ENCODE assay signal across 1 cellular context in the genomic region with DNA sequence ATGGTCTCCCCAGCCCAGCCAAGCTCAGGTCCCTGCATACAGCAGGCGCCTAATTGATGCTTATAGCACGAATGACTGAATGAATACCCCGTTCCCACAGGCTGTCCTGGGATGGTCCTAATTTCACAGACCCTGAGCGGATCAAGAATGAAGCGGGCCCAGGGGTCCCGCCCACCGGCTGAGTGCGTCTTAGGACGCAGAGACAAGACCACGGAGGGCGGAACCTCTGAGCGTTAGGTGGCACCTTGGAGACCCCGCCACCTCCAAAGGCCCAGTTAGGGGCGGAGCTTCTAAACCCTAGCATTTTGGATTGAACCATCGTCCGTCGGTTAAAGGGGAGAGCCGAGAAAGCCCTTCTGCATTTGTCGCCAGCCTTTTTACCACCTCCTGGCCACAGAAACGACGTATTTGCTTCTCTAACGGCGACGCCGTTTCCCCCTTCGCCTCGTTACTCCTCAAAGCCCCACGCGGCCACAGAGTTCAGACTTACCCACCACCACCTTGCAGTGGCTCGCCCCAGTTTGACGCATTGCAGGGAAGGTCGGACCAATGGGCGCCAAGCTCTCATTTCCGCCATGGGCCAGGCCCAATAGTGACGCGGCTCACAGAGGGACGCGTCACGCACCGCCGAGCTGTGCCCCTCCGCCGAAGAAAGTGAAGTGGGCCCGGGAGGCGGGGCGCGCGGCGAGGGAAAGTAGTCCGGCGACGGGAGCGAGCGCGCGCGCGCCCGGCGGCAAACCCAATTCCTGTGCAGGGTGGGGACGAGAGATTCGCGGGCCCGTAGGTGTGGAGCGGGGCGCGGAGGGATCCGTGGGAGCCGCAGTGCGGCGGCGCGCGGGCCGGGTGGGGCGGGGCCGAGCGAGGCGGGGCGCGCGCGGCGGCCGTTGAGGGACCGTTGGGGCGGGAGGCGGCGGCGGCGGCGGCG.
TF ChIP-seq lines count a peak whose summit lies in the region.

No MANE protein-coding gene starts in this region.

TF ChIP-seq in K562, 482 proteins besides CTCF, POLR2A, EP300 and RAD21 (continued from another document and continues in another):
- TF ChIP-seq C11orf30 (IDR thresholded peaks at IDR 0.05; ENCODE audit: low read depth) (no peak), ZNF23 (CRISPR knock-in tag; IDR thresholded peaks at IDR 0.05) (no peak), KAT8 (IDR thresholded peaks at IDR 0.05; ENCODE audit: low read depth) (no peak), FIP1L1 (IDR thresholded peaks at IDR 0.05; ENCODE audit: low read depth, low read length, poor library complexity, severe bottlenecking) (peak; percentile 92), XRCC3 (IDR thresholded peaks at IDR 0.05) (no peak), HCFC1 (IDR thresholded peaks at IDR 0.05; ENCODE audit: low read depth, low read length) (peak; percentile 29), GATAD2A (IDR thresholded peaks at IDR 0.05) (peak; percentile 84; the same call in 1 of the 2 replicates), SPI1 (IDR thresholded peaks at IDR 0.05; ENCODE audit: borderline replicate concordance, low read depth, low read length) (no peak), BHLHE40 (IDR thresholded peaks at IDR 0.05; ENCODE audit: low read length) (peak; percentile 93), POU5F1 (IDR thresholded peaks at IDR 0.05; ENCODE audit: borderline replicate concordance, low read depth, low read length, partially characterized antibody) (peak; percentile 27), BRF1 (IDR thresholded peaks at IDR 0.05; ENCODE audit: borderline replicate concordance, extremely low read depth, insufficient read length) (no peak), MEIS2 (IDR thresholded peaks at IDR 0.05; ENCODE audit: partially characterized antibody) (no peak), CCAR2 (IDR thresholded peaks at IDR 0.05; ENCODE audit: low read depth, low read length) (no peak), NFATC3 (IDR thresholded peaks at IDR 0.05) (no peak), BCOR (IDR thresholded peaks at IDR 0.05) (peak; percentile 98), HSF4 (CRISPR knock-in tag; IDR thresholded peaks at IDR 0.05; ENCODE audit: borderline replicate concordance) (no peak), TCFL5 (CRISPR knock-in tag; conservative IDR thresholded peaks at IDR 0.05) (no peak), MIER1 (IDR thresholded peaks at IDR 0.05; ENCODE audit: low read depth) (peak; percentile 82; the same call in 1 of the 2 replicates), NR2C2 (CRISPR knock-in tag; IDR thresholded peaks at IDR 0.05) (no peak), NR2C2 (tag; IDR thresholded peaks at IDR 0.05) (peak; percentile 84), ZNF407 (IDR thresholded peaks at IDR 0.05; ENCODE audit: low read depth) (no peak), SMARCA5 (IDR thresholded peaks at IDR 0.05) (peak; percentile 83; the same call in 1 of the 2 replicates)
- TF ChIP-seq, protein P1, sequence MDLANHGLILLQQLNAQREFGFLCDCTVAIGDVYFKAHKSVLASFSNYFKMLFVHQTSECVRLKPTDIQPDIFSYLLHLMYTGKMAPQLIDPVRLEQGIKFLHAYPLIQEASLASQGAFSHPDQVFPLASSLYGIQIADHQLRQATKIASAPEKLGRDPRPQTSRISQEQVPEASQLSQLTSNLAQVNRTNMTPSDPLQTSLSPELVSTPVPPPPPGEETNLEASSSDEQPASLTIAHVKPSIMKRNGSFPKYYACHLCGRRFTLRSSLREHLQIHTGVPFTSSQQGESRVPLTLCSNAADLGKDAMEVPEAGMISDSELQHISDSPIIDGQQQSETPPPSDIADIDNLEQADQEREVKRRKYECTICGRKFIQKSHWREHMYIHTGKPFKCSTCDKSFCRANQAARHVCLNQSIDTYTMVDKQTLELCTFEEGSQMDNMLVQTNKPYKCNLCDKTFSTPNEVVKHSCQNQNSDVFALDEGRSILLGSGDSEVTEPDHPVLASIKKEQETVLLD (IDR thresholded peaks at IDR 0.05) = peak; percentile 25; the same call in 1 of the 2 replicates
- TF ChIP-seq, protein P2, sequence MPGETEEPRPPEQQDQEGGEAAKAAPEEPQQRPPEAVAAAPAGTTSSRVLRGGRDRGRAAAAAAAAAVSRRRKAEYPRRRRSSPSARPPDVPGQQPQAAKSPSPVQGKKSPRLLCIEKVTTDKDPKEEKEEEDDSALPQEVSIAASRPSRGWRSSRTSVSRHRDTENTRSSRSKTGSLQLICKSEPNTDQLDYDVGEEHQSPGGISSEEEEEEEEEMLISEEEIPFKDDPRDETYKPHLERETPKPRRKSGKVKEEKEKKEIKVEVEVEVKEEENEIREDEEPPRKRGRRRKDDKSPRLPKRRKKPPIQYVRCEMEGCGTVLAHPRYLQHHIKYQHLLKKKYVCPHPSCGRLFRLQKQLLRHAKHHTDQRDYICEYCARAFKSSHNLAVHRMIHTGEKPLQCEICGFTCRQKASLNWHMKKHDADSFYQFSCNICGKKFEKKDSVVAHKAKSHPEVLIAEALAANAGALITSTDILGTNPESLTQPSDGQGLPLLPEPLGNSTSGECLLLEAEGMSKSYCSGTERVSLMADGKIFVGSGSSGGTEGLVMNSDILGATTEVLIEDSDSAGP (CRISPR knock-in tag; IDR thresholded peaks at IDR 0.05) = no peak
- TF ChIP-seq, protein P3, sequence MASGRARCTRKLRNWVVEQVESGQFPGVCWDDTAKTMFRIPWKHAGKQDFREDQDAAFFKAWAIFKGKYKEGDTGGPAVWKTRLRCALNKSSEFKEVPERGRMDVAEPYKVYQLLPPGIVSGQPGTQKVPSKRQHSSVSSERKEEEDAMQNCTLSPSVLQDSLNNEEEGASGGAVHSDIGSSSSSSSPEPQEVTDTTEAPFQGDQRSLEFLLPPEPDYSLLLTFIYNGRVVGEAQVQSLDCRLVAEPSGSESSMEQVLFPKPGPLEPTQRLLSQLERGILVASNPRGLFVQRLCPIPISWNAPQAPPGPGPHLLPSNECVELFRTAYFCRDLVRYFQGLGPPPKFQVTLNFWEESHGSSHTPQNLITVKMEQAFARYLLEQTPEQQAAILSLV (tag; IDR thresholded peaks at IDR 0.05) = no peak
- TF ChIP-seq, protein P4, sequence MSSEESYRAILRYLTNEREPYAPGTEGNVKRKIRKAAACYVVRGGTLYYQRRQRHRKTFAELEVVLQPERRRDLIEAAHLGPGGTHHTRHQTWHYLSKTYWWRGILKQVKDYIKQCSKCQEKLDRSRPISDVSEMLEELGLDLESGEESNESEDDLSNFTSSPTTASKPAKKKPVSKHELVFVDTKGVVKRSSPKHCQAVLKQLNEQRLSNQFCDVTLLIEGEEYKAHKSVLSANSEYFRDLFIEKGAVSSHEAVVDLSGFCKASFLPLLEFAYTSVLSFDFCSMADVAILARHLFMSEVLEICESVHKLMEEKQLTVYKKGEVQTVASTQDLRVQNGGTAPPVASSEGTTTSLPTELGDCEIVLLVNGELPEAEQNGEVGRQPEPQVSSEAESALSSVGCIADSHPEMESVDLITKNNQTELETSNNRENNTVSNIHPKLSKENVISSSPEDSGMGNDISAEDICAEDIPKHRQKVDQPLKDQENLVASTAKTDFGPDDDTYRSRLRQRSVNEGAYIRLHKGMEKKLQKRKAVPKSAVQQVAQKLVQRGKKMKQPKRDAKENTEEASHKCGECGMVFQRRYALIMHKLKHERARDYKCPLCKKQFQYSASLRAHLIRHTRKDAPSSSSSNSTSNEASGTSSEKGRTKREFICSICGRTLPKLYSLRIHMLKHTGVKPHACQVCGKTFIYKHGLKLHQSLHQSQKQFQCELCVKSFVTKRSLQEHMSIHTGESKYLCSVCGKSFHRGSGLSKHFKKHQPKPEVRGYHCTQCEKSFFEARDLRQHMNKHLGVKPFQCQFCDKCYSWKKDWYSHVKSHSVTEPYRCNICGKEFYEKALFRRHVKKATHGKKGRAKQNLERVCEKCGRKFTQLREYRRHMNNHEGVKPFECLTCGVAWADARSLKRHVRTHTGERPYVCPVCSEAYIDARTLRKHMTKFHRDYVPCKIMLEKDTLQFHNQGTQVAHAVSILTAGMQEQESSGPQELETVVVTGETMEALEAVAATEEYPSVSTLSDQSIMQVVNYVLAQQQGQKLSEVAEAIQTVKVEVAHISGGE (CRISPR knock-in tag; IDR thresholded peaks at IDR 0.05) = peak in 1 of 3 experiments; percentile 94; a peak in 2 of 6 replicates
- TF ChIP-seq, protein P5, sequence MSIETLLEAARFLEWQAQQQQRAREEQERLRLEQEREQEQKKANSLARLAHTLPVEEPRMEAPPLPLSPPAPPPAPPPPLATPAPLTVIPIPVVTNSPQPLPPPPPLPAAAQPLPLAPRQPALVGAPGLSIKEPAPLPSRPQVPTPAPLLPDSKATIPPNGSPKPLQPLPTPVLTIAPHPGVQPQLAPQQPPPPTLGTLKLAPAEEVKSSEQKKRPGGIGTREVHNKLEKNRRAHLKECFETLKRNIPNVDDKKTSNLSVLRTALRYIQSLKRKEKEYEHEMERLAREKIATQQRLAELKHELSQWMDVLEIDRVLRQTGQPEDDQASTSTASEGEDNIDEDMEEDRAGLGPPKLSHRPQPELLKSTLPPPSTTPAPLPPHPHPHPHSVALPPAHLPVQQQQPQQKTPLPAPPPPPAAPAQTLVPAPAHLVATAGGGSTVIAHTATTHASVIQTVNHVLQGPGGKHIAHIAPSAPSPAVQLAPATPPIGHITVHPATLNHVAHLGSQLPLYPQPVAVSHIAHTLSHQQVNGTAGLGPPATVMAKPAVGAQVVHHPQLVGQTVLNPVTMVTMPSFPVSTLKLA (conservative IDR thresholded peaks at IDR 0.05) = peak; percentile 82 to 93
- TF ChIP-seq, protein P6, sequence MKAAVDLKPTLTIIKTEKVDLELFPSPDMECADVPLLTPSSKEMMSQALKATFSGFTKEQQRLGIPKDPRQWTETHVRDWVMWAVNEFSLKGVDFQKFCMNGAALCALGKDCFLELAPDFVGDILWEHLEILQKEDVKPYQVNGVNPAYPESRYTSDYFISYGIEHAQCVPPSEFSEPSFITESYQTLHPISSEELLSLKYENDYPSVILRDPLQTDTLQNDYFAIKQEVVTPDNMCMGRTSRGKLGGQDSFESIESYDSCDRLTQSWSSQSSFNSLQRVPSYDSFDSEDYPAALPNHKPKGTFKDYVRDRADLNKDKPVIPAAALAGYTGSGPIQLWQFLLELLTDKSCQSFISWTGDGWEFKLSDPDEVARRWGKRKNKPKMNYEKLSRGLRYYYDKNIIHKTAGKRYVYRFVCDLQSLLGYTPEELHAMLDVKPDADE (conservative IDR thresholded peaks at IDR 0.05; ENCODE audit: control insufficient read depth, low read depth, low read length) = no peak; the same call in 1 of the 2 replicates
- TF ChIP-seq, protein P7, sequence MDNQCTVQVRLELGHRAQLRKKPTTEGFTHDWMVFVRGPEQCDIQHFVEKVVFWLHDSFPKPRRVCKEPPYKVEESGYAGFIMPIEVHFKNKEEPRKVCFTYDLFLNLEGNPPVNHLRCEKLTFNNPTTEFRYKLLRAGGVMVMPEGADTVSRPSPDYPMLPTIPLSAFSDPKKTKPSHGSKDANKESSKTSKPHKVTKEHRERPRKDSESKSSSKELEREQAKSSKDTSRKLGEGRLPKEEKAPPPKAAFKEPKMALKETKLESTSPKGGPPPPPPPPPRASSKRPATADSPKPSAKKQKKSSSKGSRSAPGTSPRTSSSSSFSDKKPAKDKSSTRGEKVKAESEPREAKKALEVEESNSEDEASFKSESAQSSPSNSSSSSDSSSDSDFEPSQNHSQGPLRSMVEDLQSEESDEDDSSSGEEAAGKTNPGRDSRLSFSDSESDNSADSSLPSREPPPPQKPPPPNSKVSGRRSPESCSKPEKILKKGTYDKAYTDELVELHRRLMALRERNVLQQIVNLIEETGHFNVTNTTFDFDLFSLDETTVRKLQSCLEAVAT (IDR thresholded peaks at IDR 0.05) = peak; percentile 75 to 88
- TF ChIP-seq, protein P8, sequence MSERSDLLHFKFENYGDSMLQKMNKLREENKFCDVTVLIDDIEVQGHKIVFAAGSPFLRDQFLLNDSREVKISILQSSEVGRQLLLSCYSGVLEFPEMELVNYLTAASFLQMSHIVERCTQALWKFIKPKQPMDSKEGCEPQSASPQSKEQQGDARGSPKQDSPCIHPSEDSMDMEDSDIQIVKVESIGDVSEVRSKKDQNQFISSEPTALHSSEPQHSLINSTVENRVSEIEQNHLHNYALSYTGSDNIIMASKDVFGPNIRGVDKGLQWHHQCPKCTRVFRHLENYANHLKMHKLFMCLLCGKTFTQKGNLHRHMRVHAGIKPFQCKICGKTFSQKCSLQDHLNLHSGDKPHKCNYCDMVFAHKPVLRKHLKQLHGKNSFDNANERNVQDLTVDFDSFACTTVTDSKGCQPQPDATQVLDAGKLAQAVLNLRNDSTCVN (CRISPR knock-in tag; IDR thresholded peaks at IDR 0.05) = peak; percentile 82; the same call in 1 of the 2 replicates
